Comparison of ENCODE assay signal across 19 cellular contexts in genomic region chr10:14775656-14776055, GRCh38. TPM values are rescaled to one million over a fixed set of nuclear protein-coding genes. Genes with fewer than 3 reads are reported as not detected.
DNase-seq lines count a peak whose midpoint lies in the region; ATAC-seq and TF ChIP-seq lines count a peak whose summit lies in the region.
"Had no signal": no experiment of that assay in that cellular context is flagged by ENCODE, and none has a peak within 500 bp of the region (broad histone marks: within the 10 kb centered on the region; RNA-seq: fewer than 3 reads in every experiment).

No MANE protein-coding gene starts in this region.

- no peak for TF ChIP-seq CTCF in AG09319 (IDR thresholded peaks at IDR 0.05; ENCODE audit: low read depth, low read length)
- TF ChIP-seq CTCF in esophagus muscularis mucosa (IDR thresholded peaks at IDR 0.05), result no peak
- no peak for TF ChIP-seq CTCF in GM10248 (IDR thresholded peaks at IDR 0.05; ENCODE audit: control extremely low read depth, extremely low read depth, low read depth, missing control alignments)

- 83% methylated on average over 3 of the region's 3 CpGs for WGBS in esophagus muscularis mucosa

- H3K36me3 ChIP-seq in esophagus muscularis mucosa, result no peaks in the 10 kb centered on the region
- H3K36me3 ChIP-seq: BLaER1 treated with 17β-estradiol and CSF1 and Interleukin-3, amounts not matched to agents 10 nM and 100 nM had no signal

- no peak overlapping the region for H3K4me3 ChIP-seq in esophagus muscularis mucosa
- H3K4me3 ChIP-seq: A549; BLaER1 treated with 17β-estradiol and CSF1 and Interleukin-3, amounts not matched to agents 10 nM and 100 nM; GM12878 had no signal

- no peaks in the 10 kb centered on the region for H3K9me3 ChIP-seq in esophagus muscularis mucosa
- H3K9me3 ChIP-seq: A549, Caco-2 had no signal

- peaks cover 0 to 10% (median 6%) of the 10 kb centered on the region in 4 donors for H3K4me1 ChIP-seq in esophagus muscularis mucosa

- intact Hi-C loops in esophagus muscularis mucosa (cut with DNase I) (no loop called here), left ventricle myocardium superior (cut with micrococcal nuclease) (no loop called here)

- no peak for TF ChIP-seq POLR2A in esophagus muscularis mucosa (IDR thresholded peaks at IDR 0.05; ENCODE audit: low read depth)

- POLR2A ChIA-PET in GM10248 (lab: Yijun Ruan, JAX), result no interaction called here

- H3K27ac ChIP-seq in esophagus muscularis mucosa (replicated peaks in 1 of 4), result no peak overlapping the region
- H3K27ac ChIP-seq: 22Rv1; BLaER1 treated with 17β-estradiol and CSF1 and Interleukin-3, amounts not matched to agents 10 nM and 100 nM; C4-2B had no signal

- ATAC-seq in left ventricle myocardium superior, result no peak
- ATAC-seq: A549; CD8-positive, alpha-beta T cell; GM12878 had no signal

- no peaks in the 10 kb centered on the region for H3K27me3 ChIP-seq in esophagus muscularis mucosa
- H3K27me3 ChIP-seq: BLaER1 treated with 17β-estradiol and CSF1 and Interleukin-3, amounts not matched to agents 10 nM and 100 nM had no signal

- no peak for TF ChIP-seq EP300 in esophagus muscularis mucosa (IDR thresholded peaks at IDR 0.05)

- DNase-seq in NCI-H1105 treated with DMSO at 0.1 percent for 48 hours (lab: John Stamatoyannopoulos, UW) (peak; percentile 21), NCI-H1105 (lab: John Stamatoyannopoulos, UW) (no peak), AG09319 (ENCODE audit: extremely low read depth, low read depth) (peak; percentile 34), esophagus muscularis mucosa (ENCODE audit: extremely low spot score) (peak; percentile 8), fibroblast of gingiva (ENCODE audit: low read depth) (peak; percentile 81), left ventricle myocardium superior (no peak), GM10248 (ENCODE audit: extremely low spot score) (no peak), HPDE6-E6E7 (ENCODE audit: extremely low spot score) (no peak)
- DNase-seq: Caco-2; Calu3; CD4-positive, alpha-beta T cell; CD8-positive, alpha-beta T cell; DMS79 treated with DMSO at 0.1 percent for 48 hours; GF-D8 had no signal

- CTCF ChIA-PET in GM10248 (lab: Yijun Ruan, JAX), result no interaction called here

RNA-seq across cellular contexts. Expression of gene FAM107B, which starts 1.0 kb away (rescaled TPM):
- total RNA-seq in esophagus muscularis mucosa, result 10 to 100 TPM in 2 of 4 donors, 1 to 10 TPM in 2; 7.5 to 14.1 (median 9.4) TPM
- total RNA-seq in left ventricle myocardium superior, result 3.4 TPM

Comparison
In these comparisons a context has a peak if more than half of its experiments do, and no peak if none do; other contexts are left out.
1. DNase-seq: peak in NCI-H1105 treated with DMSO at 0.1 percent for 48 hours (single experiment), AG09319 (single experiment), esophagus muscularis mucosa (single experiment) and fibroblast of gingiva (single experiment); none in NCI-H1105 (single experiment), left ventricle myocardium superior (single experiment), GM10248 (single experiment) and HPDE6-E6E7 (single experiment).